ENCODE assay signal across 8 cellular contexts in the genomic region with DNA sequence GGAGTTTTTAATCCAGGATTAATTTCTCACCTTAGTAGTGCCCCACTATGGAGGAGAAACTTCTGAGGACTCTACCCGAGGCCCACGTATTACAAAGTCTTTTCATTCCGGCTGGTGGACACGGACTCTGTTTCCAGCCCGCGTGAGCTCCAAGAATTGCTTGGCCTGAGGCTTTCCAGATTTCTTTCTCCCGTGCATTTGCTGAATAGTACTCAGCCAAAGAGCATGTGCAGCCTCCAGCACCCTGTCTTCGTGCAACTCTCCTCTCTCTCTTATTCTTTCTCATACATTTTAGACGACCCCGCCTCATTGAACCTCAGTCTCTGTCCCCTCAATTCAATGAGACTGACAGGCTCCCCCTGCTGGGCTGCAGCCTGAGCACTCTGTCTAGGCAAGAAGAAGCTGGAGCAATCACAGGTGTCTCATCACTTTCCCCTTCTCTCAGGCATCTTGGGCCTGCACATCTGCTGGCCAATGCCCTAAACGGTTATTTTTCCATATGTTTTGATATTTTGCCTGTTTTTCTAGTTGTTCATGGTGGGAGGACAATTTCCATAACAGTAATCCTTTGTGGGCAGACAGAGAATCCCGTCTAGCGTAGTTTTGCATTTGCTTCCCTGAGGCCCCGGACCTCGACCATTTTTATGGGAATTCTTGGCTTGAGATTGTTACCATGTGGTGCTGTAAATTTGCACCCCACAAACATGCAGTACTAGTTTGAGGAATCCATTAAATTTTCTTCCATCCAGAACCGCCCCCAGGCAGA. TPM values are rescaled to one million over a fixed set of nuclear protein-coding genes. Genes with fewer than 3 reads are reported as not detected.
A peak's percentile ranks its signal among the peaks of the same experiment; 100 is the strongest.
DNase-seq lines count a peak whose midpoint lies in the region; ATAC-seq and TF ChIP-seq lines count a peak whose summit lies in the region.

No MANE protein-coding gene starts in this region.

- no peaks in the 10 kb centered on the region for H3K36me3 Mint-ChIP-seq in progenitor cell of endocrine pancreas (ENCODE audit: insufficient read depth)

- CTCF ChIA-PET in RWPE1 (lab: Yijun Ruan, JAX): interaction anchor here (0.5 to 1.4 kb wide), 17 partner anchors 9 to 218 kb away, joined by 3 to 6 read pairs (median 3); no protein-coding TSS in a partner anchor

- POLR2A ChIA-PET in RWPE1 (lab: Yijun Ruan, JAX; ENCODE audit: low non-redundant PET): no interaction called here

- no peak overlapping the region for H3K4me2 ChIP-seq in DND-41 (ENCODE audit: insufficient read depth, low read length)

- ATAC-seq in DND-41 (ENCODE audit: insufficient read depth, low read depth): peak; percentile 84
- ATAC-seq in HG02759 (IDR thresholded peaks at IDR 0.05; ENCODE audit: unreplicated experiment): peak; percentile 58
- ATAC-seq in Right ventricle myocardium inferior: peak; percentile 65
- no peak for ATAC-seq in GM18498 (IDR thresholded peaks at IDR 0.05; ENCODE audit: unreplicated experiment)
- ATAC-seq in GM21390 (IDR thresholded peaks at IDR 0.05; ENCODE audit: unreplicated experiment): no peak

- H3K27ac Mint-ChIP-seq in progenitor cell of endocrine pancreas: no peak overlapping the region

- TF ChIP-seq CTCF in DND-41 (IDR thresholded peaks at IDR 0.05; ENCODE audit: borderline replicate concordance, extremely low read depth, low read length, poor library complexity, severe bottlenecking) (peak; percentile 90), RWPE1 (conservative IDR thresholded peaks at IDR 0.05; ENCODE audit: low read depth) (peak; percentile 54), progenitor cell of endocrine pancreas (IDR thresholded peaks at IDR 0.05; ENCODE audit: unreplicated experiment) (peak; percentile 73)

- H3K4me3 Mint-ChIP-seq in progenitor cell of endocrine pancreas (ENCODE audit: low read depth): no peak overlapping the region

- H3K27me3 ChIP-seq in DND-41 (ENCODE audit: insufficient read depth, low read length, poor library complexity): no peaks in the 10 kb centered on the region

- H3K36me3 ChIP-seq in DND-41 (ENCODE audit: insufficient read depth, low read length): no peaks in the 10 kb centered on the region

- H3K27ac ChIP-seq in DND-41 (ENCODE audit: low read length): no peak overlapping the region
- H3K27ac ChIP-seq in RWPE1: no peak overlapping the region

- H3K9me3 Mint-ChIP-seq in progenitor cell of endocrine pancreas (ENCODE audit: low read depth): no peaks in the 10 kb centered on the region

- peaks cover 13% of the 10 kb centered on the region for H3K4me1 Mint-ChIP-seq in progenitor cell of endocrine pancreas (ENCODE audit: low read depth)

- H3K4me1 ChIP-seq in DND-41 (ENCODE audit: insufficient read depth, low read length): peaks cover 39% of the 10 kb centered on the region

- H4K20me1 ChIP-seq in DND-41 (ENCODE audit: insufficient read depth, low read length): no peaks in the 10 kb centered on the region

- intact Hi-C loops in Right ventricle myocardium inferior (cut with DNase I): loop anchor here (1.0 to 5.0 kb wide), 2 partner anchors 51 to 130 kb away; a partner anchor contains a TSS

- no peaks in the 10 kb centered on the region for H3K79me2 ChIP-seq in DND-41 (ENCODE audit: insufficient read depth, low read length)

- no peak overlapping the region for H3K9ac ChIP-seq in DND-41 (ENCODE audit: low read depth, low read length)

- DNase-seq in DND-41 (peak; percentile 78), RWPE1 (ENCODE audit: low spot score) (peak; percentile 22), Right ventricle myocardium inferior (ENCODE audit: missing footprints) (peak; percentile 86), progenitor cell of endocrine pancreas (ENCODE audit: low spot score, unreplicated experiment) (no peak)
- DNase-seq in activated effector memory CD4-positive, alpha-beta T cell treated with anti-CD3 and anti-CD28 coated beads, Interleukin-2, amount 50 U/mL, for 16 hours: peak; percentile 89

- no peak overlapping the region for H2AFZ ChIP-seq in DND-41 (ENCODE audit: low read depth, low read length)

- H3K9me3 ChIP-seq in DND-41 (ENCODE audit: insufficient read depth, low read length, severe bottlenecking): no peaks in the 10 kb centered on the region

- H3K4me3 ChIP-seq in DND-41 (ENCODE audit: low read depth in 1 of 2, low read length in 2 of 2): no peak overlapping the region

- H3K27me3 Mint-ChIP-seq in progenitor cell of endocrine pancreas: no peaks in the 10 kb centered on the region

RNA-seq across cellular contexts. Expression of a gene that starts 50.0 kb away (rescaled TPM):
- total RNA-seq in Right ventricle myocardium inferior: 9.9 TPM
- total RNA-seq in progenitor cell of endocrine pancreas: 22.8 and 25.9 TPM in 2 replicates

Comparison
In these comparisons a context has a peak if more than half of its experiments do, and no peak if none do; other contexts are left out.
1. ATAC-seq: peak in DND-41 (single experiment), HG02759 (single experiment) and Right ventricle myocardium inferior (single experiment); none in GM18498 (single experiment) and GM21390 (single experiment).
2. Peak in every context shown above with its lines, with median percentiles within 50 percentile points of each other: CTCF ChIP-seq.